ENCODE assay signal across 9 cellular contexts in genomic region chr14:69079188-69079742, GRCh38.
DNase-seq lines count a peak whose midpoint lies in the region; ATAC-seq, FAIRE-seq and TF ChIP-seq lines count a peak whose summit lies in the region.
"Had no signal": no experiment of that assay in that cellular context is flagged by ENCODE, and none has a peak within 500 bp of the region (broad histone marks: within the 10 kb centered on the region; RNA-seq: fewer than 3 reads in every experiment).

No MANE protein-coding gene starts in this region.

- H3K4me3 ChIP-seq in pancreas = no peak overlapping the region

- DNase-seq in EL = peak; percentile 94
- peak; percentile 87 for DNase-seq in foreskin melanocyte
- DNase-seq in pancreas = no peak
- no peak for DNase-seq in DMS 273 treated with DMSO at 0.1 percent for 48 hours (lab: John Stamatoyannopoulos, UW)
- DNase-seq in NCI-H2029 treated with DMSO at 0.1 percent for 48 hours (lab: John Stamatoyannopoulos, UW) = no peak
- no peak for DNase-seq in NCI-H128 (lab: John Stamatoyannopoulos, UW; ENCODE audit: unreplicated experiment)
- DNase-seq: NCI-H82 had no signal

- TF ChIP-seq CTCF in pancreas (IDR thresholded peaks at IDR 0.05) = no peak

- no peaks in the 10 kb centered on the region for H3K27me3 ChIP-seq in pancreas

- no peak for FAIRE-seq in pancreas (lab: Jason Lieb, UNC)

- H3K27ac ChIP-seq in pancreas = peak overlapping the region in 2 of 4 donors; percentile 69 to 77

- 73% methylated on average over 4 of the region's 4 CpGs for WGBS in pancreas, 2 donors

- peak; percentile 93 for ATAC-seq in SK-N-SH treated with all-trans-retinoic acid at 6 μM for 48 hours
- ATAC-seq in pancreas = peak; percentile 75 to 86 (median 80)
- no peak for ATAC-seq in GM21526 (IDR thresholded peaks at IDR 0.05; ENCODE audit: low FRiP score, unreplicated experiment)

- peaks cover 0 to 31% (median 7%) of the 10 kb centered on the region in 3 donors for H3K4me1 ChIP-seq in pancreas

- no peaks in the 10 kb centered on the region for H3K9me3 ChIP-seq in pancreas

- peaks cover 0 to 17% (median 0%) of the 10 kb centered on the region in 3 donors for H3K36me3 ChIP-seq in pancreas

- intact Hi-C loops in pancreas (cut with DNase I) = no loop called here

TF ChIP-seq in SK-N-SH treated with all-trans-retinoic acid at 6 μM for 48 hours, 23 proteins besides CTCF, POLR2A, EP300 and RAD21:
- TF ChIP-seq ISL1 (CRISPR knock-in tag; IDR thresholded peaks at IDR 0.05) (peak; percentile 51; the same call in 1 of the 2 replicates), ESRRG (CRISPR knock-in tag; IDR thresholded peaks at IDR 0.05) (no peak), PATZ1 (CRISPR knock-in tag; IDR thresholded peaks at IDR 0.05; ENCODE audit: borderline replicate concordance) (no peak), ZNF70 (CRISPR knock-in tag; IDR thresholded peaks at IDR 0.05) (no peak), CSRNP3 (CRISPR knock-in tag; IDR thresholded peaks at IDR 0.05) (no peak), TCF4 (CRISPR knock-in tag; IDR thresholded peaks at IDR 0.05; ENCODE audit: borderline replicate concordance) (no peak), CREB5 (CRISPR knock-in tag; IDR thresholded peaks at IDR 0.05; ENCODE audit: low read depth) (peak; percentile 93), POU6F1 (CRISPR knock-in tag; IDR thresholded peaks at IDR 0.05; ENCODE audit: borderline replicate concordance, low read depth) (no peak)

Comparison
In these comparisons a context has a peak if more than half of its experiments do, and no peak if none do; other contexts are left out.
1. DNase-seq: peak in EL (single experiment) and foreskin melanocyte (single experiment); none in pancreas (0 of 6), DMS 273 treated with DMSO at 0.1 percent for 48 hours (single experiment), NCI-H2029 treated with DMSO at 0.1 percent for 48 hours (single experiment) and NCI-H128 (single experiment).